8 cellular contexts compared by ENCODE assay signal in genomic region chr10:784377-784758, GRCh38.
DNase-seq lines count a peak whose midpoint lies in the region; ATAC-seq and TF ChIP-seq lines count a peak whose summit lies in the region.

No MANE protein-coding gene starts in this region.

- no peak overlapping the region for H4K8ac ChIP-seq in mesendoderm (ENCODE audit: low read depth, low read length)

- H3K23ac ChIP-seq in mesendoderm (ENCODE audit: low read length): no peak overlapping the region

- no peaks in the 10 kb centered on the region for H3K36me3 Mint-ChIP-seq in chondrocyte (ENCODE audit: low read depth)
- H3K36me3 Mint-ChIP-seq in activated naive CD4-positive, alpha-beta T cell treated with anti-CD3 and anti-CD28 coated beads for 36 hours (ENCODE audit: low read depth): no peaks in the 10 kb centered on the region

- H4K5ac ChIP-seq in mesendoderm (ENCODE audit: low read length): no peak overlapping the region

- no peak for TF ChIP-seq POLR2A in HCT116 (IDR thresholded peaks at IDR 0.05; ENCODE audit: borderline replicate concordance, extremely low read depth, insufficient read depth, insufficient read length)

- H2AK5ac ChIP-seq in mesendoderm (ENCODE audit: low read length): no peak overlapping the region

- H3K27me3 Mint-ChIP-seq in chondrocyte (ENCODE audit: low read depth): no peaks in the 10 kb centered on the region
- H3K27me3 Mint-ChIP-seq in activated naive CD4-positive, alpha-beta T cell treated with anti-CD3 and anti-CD28 coated beads for 36 hours (ENCODE audit: low read depth): peaks cover 5% of the 10 kb centered on the region

- TF ChIP-seq RAD21 in HCT116 (IDR thresholded peaks at IDR 0.05; ENCODE audit: low read depth): no peak; the same call in 1 of the 2 replicates

- H2AFZ ChIP-seq in HCT116 (ENCODE audit: low read depth, low read length, poor library complexity, severe bottlenecking): peak overlapping the region; percentile 82

- peak overlapping the region; percentile 47 for H3K9ac ChIP-seq in HCT116 (ENCODE audit: low read length)
- peak overlapping the region; percentile 37 for H3K9ac ChIP-seq in mesendoderm (ENCODE audit: low read length)

- ATAC-seq in HCT116 (peak; percentile 68), HG03565 (IDR thresholded peaks at IDR 0.05; ENCODE audit: unreplicated experiment) (no peak), HG03135 (IDR thresholded peaks at IDR 0.05; ENCODE audit: unreplicated experiment) (no peak)

- H3K56ac ChIP-seq in mesendoderm (ENCODE audit: low read length): peak overlapping the region; percentile 78

- H3K79me1 ChIP-seq in mesendoderm (ENCODE audit: low read length): no peaks in the 10 kb centered on the region

- H3K9me2 ChIP-seq in HCT116 (ENCODE audit: insufficient read depth): no peaks in the 10 kb centered on the region

- peak overlapping the region; percentile 91 for H3K4me2 ChIP-seq in HCT116 (ENCODE audit: low read length)
- H3K4me2 ChIP-seq in mesendoderm (ENCODE audit: low read length): peak overlapping the region; percentile 50

- H3K79me2 ChIP-seq in HCT116 (ENCODE audit: insufficient read depth, low read length): no peaks in the 10 kb centered on the region
- H3K79me2 ChIP-seq in mesendoderm (ENCODE audit: control insufficient read depth, insufficient read depth, low read length): no peaks in the 10 kb centered on the region

- H3K27ac ChIP-seq in HCT116 (ENCODE audit: low read depth, low read length): no peak overlapping the region; the same call in 1 of the 2 replicates
- no peak overlapping the region for H3K27ac ChIP-seq in mesendoderm (ENCODE audit: low read depth, low read length)

- POLR2A ChIA-PET in HCT116 (lab: Charles Lee): no interaction called here

- peak overlapping the region; percentile 62 for H3K4me3 Mint-ChIP-seq in chondrocyte (ENCODE audit: unreplicated experiment)
- H3K4me3 Mint-ChIP-seq in activated naive CD4-positive, alpha-beta T cell treated with anti-CD3 and anti-CD28 coated beads for 36 hours: no peak overlapping the region

- no peak overlapping the region for H2BK15ac ChIP-seq in mesendoderm (replicated peaks; ENCODE audit: low read depth)

- no peaks in the 10 kb centered on the region for H3K9me3 ChIP-seq in HCT116 (ENCODE audit: control insufficient read depth in 1 of 2, insufficient read depth in 1 of 2, low read depth in 1 of 2, low read length in 2 of 2)

- no peaks in the 10 kb centered on the region for H3K36me3 ChIP-seq in HCT116 (ENCODE audit: control insufficient read depth in 1 of 2, insufficient read depth in 2 of 2, low read length in 2 of 2)
- H3K36me3 ChIP-seq in mesendoderm (ENCODE audit: control insufficient read depth, insufficient read depth, low read length): no peaks in the 10 kb centered on the region

- H3K27me3 ChIP-seq in HCT116 (ENCODE audit: insufficient read depth, low read length) (peaks cover 3% of the 10 kb centered on the region; the same call in 1 of the 2 replicates), mesendoderm (ENCODE audit: insufficient read depth, low read length, poor library complexity) (no peaks in the 10 kb centered on the region)

- no peak overlapping the region for H2BK120ac ChIP-seq in mesendoderm (ENCODE audit: low read depth, low read length)

- H2BK5ac ChIP-seq in mesendoderm (ENCODE audit: low read length): no peak overlapping the region

- peaks cover 6 to 15% of the 10 kb centered on the region in 2 experiments; a peak in 3 of 4 replicates for H3K4me1 ChIP-seq in HCT116 (ENCODE audit: control insufficient read depth in 1 of 2, insufficient read depth in 2 of 2, low read length in 2 of 2)
- no peaks in the 10 kb centered on the region for H3K4me1 ChIP-seq in mesendoderm (ENCODE audit: control insufficient read depth, low read depth, low read length)

- WGBS in mesendoderm (ENCODE audit: extremely low coverage, insufficient coverage, low lambda C conversion rate): no CpG with 5 or more reads among the region's 21 CpGs

- CTCF ChIA-PET in HCT116 (lab: Charles Lee): no interaction called here
- CTCF ChIA-PET in activated naive CD4-positive, alpha-beta T cell treated with anti-CD3 and anti-CD28 coated beads for 36 hours (lab: Charles Lee): no interaction called here

- no peak overlapping the region for H3K18ac ChIP-seq in mesendoderm (ENCODE audit: low read length)

- peak; percentile 59 for DNase-seq in 8988T
- peak; percentile 16 for DNase-seq in HCT116 (ENCODE audit: low read depth, low spot score)
- peak; percentile 85 for DNase-seq in chondrocyte (ENCODE audit: low spot score)
- DNase-seq in mesendoderm: peak; percentile 79
- no peak for DNase-seq in activated naive CD4-positive, alpha-beta T cell treated with anti-CD3 and anti-CD28 coated beads for 36 hours
- DNase-seq in NOMO-1 (lab: John Stamatoyannopoulos, UW; ENCODE audit: unreplicated experiment in 2 of 2): no peak

- H3K4me3 ChIP-seq in HCT116 (replicated peaks in 1 of 2; ENCODE audit: low read depth in 1 of 2, low read length in 2 of 2): peak overlapping the region; percentile 35 to 54
- H3K4me3 ChIP-seq in mesendoderm (ENCODE audit: low read length): no peak overlapping the region

- H3K4me1 Mint-ChIP-seq in chondrocyte (ENCODE audit: low read depth): peaks cover 2% of the 10 kb centered on the region
- H3K4me1 Mint-ChIP-seq in activated naive CD4-positive, alpha-beta T cell treated with anti-CD3 and anti-CD28 coated beads for 36 hours (ENCODE audit: low read depth): peaks cover 2% of the 10 kb centered on the region

- H3K4ac ChIP-seq in mesendoderm (ENCODE audit: low read depth, low read length): no peak overlapping the region

- H3K9me3 Mint-ChIP-seq in chondrocyte (ENCODE audit: low read depth): no peaks in the 10 kb centered on the region
- no peaks in the 10 kb centered on the region for H3K9me3 Mint-ChIP-seq in activated naive CD4-positive, alpha-beta T cell treated with anti-CD3 and anti-CD28 coated beads for 36 hours

- H3K27ac Mint-ChIP-seq in chondrocyte (ENCODE audit: unreplicated experiment): peak overlapping the region; percentile 66
- no peak overlapping the region for H3K27ac Mint-ChIP-seq in activated naive CD4-positive, alpha-beta T cell treated with anti-CD3 and anti-CD28 coated beads for 36 hours

- no peaks in the 10 kb centered on the region for H4K20me1 ChIP-seq in HCT116 (ENCODE audit: insufficient read depth)

- intact Hi-C loops in HCT116 (cut with micrococcal nuclease): loop anchor here (10.0 kb wide), 1 partner anchor 200 kb away; no protein-coding TSS in a partner anchor
- intact Hi-C loops in activated naive CD4-positive, alpha-beta T cell treated with anti-CD3 and anti-CD28 coated beads for 36 hours (cut with micrococcal nuclease): no loop called here

- RAD21 ChIA-PET in HCT116 (lab: Charles Lee; ENCODE audit: low non-redundant PET in 1 of 2, low total read pairs in 2 of 2, uncharacterized antibody in 2 of 2, unreplicated experiment in 2 of 2): no interaction called here

- TF ChIP-seq CTCF in HCT116 (IDR thresholded peaks at IDR 0.05 in 2 of 3, conservative IDR thresholded peaks at IDR 0.05 in 1 of 3; ENCODE audit: borderline replicate concordance in 1 of 3, insufficient read depth in 1 of 3, low read depth in 2 of 3, low read length in 2 of 3) (no peak), chondrocyte (IDR thresholded peaks at IDR 0.05) (no peak)

- no TSS peak for BruUV-seq in HCT116 (replicated peaks; lab: Mats Ljungman, UMichigan)

TF ChIP-seq in HCT116, 20 proteins besides CTCF, POLR2A, EP300 and RAD21:
- TF ChIP-seq TCF7L2 (IDR thresholded peaks at IDR 0.05; ENCODE audit: borderline replicate concordance, extremely low read depth, insufficient read depth, insufficient read length) (no peak), ZFX (IDR thresholded peaks at IDR 0.05) (no peak), JUND (IDR thresholded peaks at IDR 0.05) (no peak), FOSL1 (IDR thresholded peaks at IDR 0.05; ENCODE audit: low read depth) (no peak), SRF (IDR thresholded peaks at IDR 0.05; ENCODE audit: low read depth) (no peak), CBX3 (IDR thresholded peaks at IDR 0.05; ENCODE audit: low read depth) (no peak), EZH2phosphoT487 (IDR thresholded peaks at IDR 0.05; ENCODE audit: borderline replicate concordance) (no peak), YY1 (IDR thresholded peaks at IDR 0.05; ENCODE audit: extremely low read depth, insufficient replicate concordance, low read depth, low read length) (no peak), ELF1 (IDR thresholded peaks at IDR 0.05; ENCODE audit: borderline replicate concordance, low read depth) (no peak), SP1 (IDR thresholded peaks at IDR 0.05; ENCODE audit: low read depth) (no peak)
- TF ChIP-seq, protein P1, sequence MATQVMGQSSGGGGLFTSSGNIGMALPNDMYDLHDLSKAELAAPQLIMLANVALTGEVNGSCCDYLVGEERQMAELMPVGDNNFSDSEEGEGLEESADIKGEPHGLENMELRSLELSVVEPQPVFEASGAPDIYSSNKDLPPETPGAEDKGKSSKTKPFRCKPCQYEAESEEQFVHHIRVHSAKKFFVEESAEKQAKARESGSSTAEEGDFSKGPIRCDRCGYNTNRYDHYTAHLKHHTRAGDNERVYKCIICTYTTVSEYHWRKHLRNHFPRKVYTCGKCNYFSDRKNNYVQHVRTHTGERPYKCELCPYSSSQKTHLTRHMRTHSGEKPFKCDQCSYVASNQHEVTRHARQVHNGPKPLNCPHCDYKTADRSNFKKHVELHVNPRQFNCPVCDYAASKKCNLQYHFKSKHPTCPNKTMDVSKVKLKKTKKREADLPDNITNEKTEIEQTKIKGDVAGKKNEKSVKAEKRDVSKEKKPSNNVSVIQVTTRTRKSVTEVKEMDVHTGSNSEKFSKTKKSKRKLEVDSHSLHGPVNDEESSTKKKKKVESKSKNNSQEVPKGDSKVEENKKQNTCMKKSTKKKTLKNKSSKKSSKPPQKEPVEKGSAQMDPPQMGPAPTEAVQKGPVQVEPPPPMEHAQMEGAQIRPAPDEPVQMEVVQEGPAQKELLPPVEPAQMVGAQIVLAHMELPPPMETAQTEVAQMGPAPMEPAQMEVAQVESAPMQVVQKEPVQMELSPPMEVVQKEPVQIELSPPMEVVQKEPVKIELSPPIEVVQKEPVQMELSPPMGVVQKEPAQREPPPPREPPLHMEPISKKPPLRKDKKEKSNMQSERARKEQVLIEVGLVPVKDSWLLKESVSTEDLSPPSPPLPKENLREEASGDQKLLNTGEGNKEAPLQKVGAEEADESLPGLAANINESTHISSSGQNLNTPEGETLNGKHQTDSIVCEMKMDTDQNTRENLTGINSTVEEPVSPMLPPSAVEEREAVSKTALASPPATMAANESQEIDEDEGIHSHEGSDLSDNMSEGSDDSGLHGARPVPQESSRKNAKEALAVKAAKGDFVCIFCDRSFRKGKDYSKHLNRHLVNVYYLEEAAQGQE (IDR thresholded peaks at IDR 0.05; ENCODE audit: low read depth): no peak

Comparison
In these comparisons a context has a peak if more than half of its experiments do, and no peak if none do; other contexts are left out.
1. DNase-seq: peak in 8988T (single experiment), HCT116 (single experiment), chondrocyte (single experiment) and mesendoderm (single experiment); none in activated naive CD4-positive, alpha-beta T cell treated with anti-CD3 and anti-CD28 coated beads for 36 hours (single experiment) and NOMO-1 (0 of 2).